In genomic region chr20:25253606-25254275, GRCh38 we compare ENCODE assay signal across 1 cellular context.
A peak's percentile ranks its signal among the peaks of the same experiment; 100 is the strongest.
TF ChIP-seq lines count a peak whose summit lies in the region.

No MANE protein-coding gene starts in this region.

TF ChIP-seq in IMR-90, 13 proteins besides CTCF, POLR2A, EP300 and RAD21:
- TF ChIP-seq CEBPB (IDR thresholded peaks at IDR 0.05; ENCODE audit: low read depth, low read length): peak; percentile 44; the same call in 1 of the 2 replicates
- no peak for TF ChIP-seq RFX5 (IDR thresholded peaks at IDR 0.05; ENCODE audit: low read depth, low read length)
- no peak for TF ChIP-seq RCOR1 (IDR thresholded peaks at IDR 0.05; ENCODE audit: insufficient replicate concordance, low read length)
- no peak for TF ChIP-seq BHLHE40 (IDR thresholded peaks at IDR 0.05; ENCODE audit: low read depth, low read length)
- no peak for TF ChIP-seq MAFK (IDR thresholded peaks at IDR 0.05; ENCODE audit: low read depth, low read length)
- no peak for TF ChIP-seq USF2 (IDR thresholded peaks at IDR 0.05; ENCODE audit: low read depth, low read length)
- no peak for TF ChIP-seq SMC3 (IDR thresholded peaks at IDR 0.05; ENCODE audit: low read depth, low read length)
